ENCODE assay signal across 24 cellular contexts in the genomic region with DNA sequence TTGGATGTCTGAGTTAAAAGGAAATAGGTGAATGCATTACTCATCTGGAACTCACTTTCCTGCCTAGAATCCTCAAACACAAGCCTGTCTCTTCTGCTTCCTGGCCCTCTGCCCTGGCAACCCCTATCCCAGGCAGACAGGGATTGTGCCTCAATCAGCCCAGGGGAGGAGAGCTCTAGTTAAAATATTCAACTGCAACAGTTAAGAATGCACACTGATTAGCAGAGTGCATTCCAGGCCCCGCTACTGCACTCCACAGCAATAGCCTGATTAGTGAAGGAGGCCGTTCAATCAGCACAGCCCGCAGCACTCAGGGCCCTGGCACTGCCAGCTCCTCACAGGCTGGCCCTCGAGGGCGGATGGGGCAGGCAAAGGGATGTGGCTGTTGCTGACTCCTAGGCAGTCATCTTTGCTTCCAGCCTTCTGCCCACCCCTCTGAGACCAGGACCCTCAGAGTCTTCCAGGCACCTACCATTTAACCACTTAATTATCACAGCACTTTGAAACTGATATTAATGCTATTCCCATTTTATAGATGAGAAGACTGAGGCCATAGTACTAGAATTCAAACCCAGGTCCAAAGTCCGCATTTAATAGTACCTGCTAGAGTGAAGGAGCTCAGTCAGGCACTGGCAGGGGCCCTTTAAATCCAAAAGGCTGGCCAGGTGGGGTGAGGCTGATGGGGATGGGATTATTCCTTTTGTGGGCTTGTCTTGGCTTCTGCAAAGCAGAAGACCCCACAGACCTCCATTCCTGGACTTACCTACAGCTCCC.
A peak's percentile ranks its signal among the peaks of the same experiment; 100 is the strongest.
DNase-seq lines count a peak whose midpoint lies in the region; ATAC-seq and TF ChIP-seq lines count a peak whose summit lies in the region.
"Had no signal": no experiment of that assay in that cellular context is flagged by ENCODE, and none has a peak within 500 bp of the region (broad histone marks: within the 10 kb centered on the region; RNA-seq: fewer than 3 reads in every experiment).

No MANE protein-coding gene starts in this region.

- WGBS in heart left ventricle, 4 donors: 53 to 55% (median 55%) methylated on average over 6 of the region's 6 CpGs

- no peak overlapping the region for H3K4me3 Mint-ChIP-seq in immature natural killer cell
- H3K4me3 Mint-ChIP-seq: activated naive CD8-positive, alpha-beta T cell treated with anti-CD3 and anti-CD28 coated beads, Interleukin-2, amount 10 ng/mL, durations not matched to agents 7 days and 5 days; B cell; HFFc6; IgD-negative memory B cell had no signal

- H3K27me3 ChIP-seq in right atrium auricular region (no peaks in the 10 kb centered on the region), heart left ventricle (no peaks in the 10 kb centered on the region), SJCRH30 (0 out of 2 replicates have a peak, but pooled peaks cover 2% of the 10 kb centered on the region)
- H3K27me3 ChIP-seq: brain microvascular endothelial cell, upper lobe of left lung had no signal

- H3K9me3 ChIP-seq in right atrium auricular region (no peaks in the 10 kb centered on the region), heart left ventricle (peaks cover 0 to 3% (median 0%) of the 10 kb centered on the region in 12 donors), SJCRH30 (replicated peaks) (no peaks in the 10 kb centered on the region)
- H3K9me3 ChIP-seq: upper lobe of left lung had no signal

- H3K4me1 ChIP-seq in right atrium auricular region (peaks cover 0 to 6% of the 10 kb centered on the region in 2 donors), heart left ventricle (peaks cover 0 to 9% (median 0%) of the 10 kb centered on the region in 12 donors), SJCRH30 (no peaks in the 10 kb centered on the region)
- H3K4me1 ChIP-seq: upper lobe of left lung had no signal

- H3K36me3 ChIP-seq in right atrium auricular region: no peaks in the 10 kb centered on the region
- no peaks in the 10 kb centered on the region for H3K36me3 ChIP-seq in heart left ventricle
- no peaks in the 10 kb centered on the region for H3K36me3 ChIP-seq in SJCRH30
- H3K36me3 ChIP-seq: brain microvascular endothelial cell, upper lobe of left lung had no signal

- DNase-seq in Right ventricle myocardium inferior (ENCODE audit: missing footprints): no peak
- DNase-seq in right atrium auricular region (ENCODE audit: low spot score): no peak
- peak in 3 of 5 donors; percentile 26 to 70 (median 32) for DNase-seq in heart left ventricle
- DNase-seq in mesenteric fat pad (ENCODE audit: low spot score): peak; percentile 82
- no peak for DNase-seq in SJCRH30
- DNase-seq in NCI-H82 treated with DMSO at 0.1 percent for 48 hours (lab: John Stamatoyannopoulos, UW; ENCODE audit: unreplicated experiment): no peak
- DNase-seq in immature natural killer cell: no peak
- no peak for DNase-seq in GDM1 (lab: John Stamatoyannopoulos, UW)
- DNase-seq: activated CD4-positive, alpha-beta T cell treated with anti-CD3 and anti-CD28 coated beads, Interleukin-2, amount 50 U/mL, for 1 hour; activated naive CD8-positive, alpha-beta T cell treated with anti-CD3 and anti-CD28 coated beads, Interleukin-2, amount 10 ng/mL, durations not matched to agents 7 days and 5 days; brain microvascular endothelial cell; COR-L47; cortex of kidney; DMS79; HFFc6; NCI-H1417; NCI-H524; retina; stimulated activated CD8-positive, alpha-beta memory T cell treated with anti-CD3 and anti-CD28 coated beads, Interleukin-4, amount 100 ng/mL, for 48 hours; T-helper 9 cell had no signal

- no peak overlapping the region for H3K4me3 ChIP-seq in right atrium auricular region
- H3K4me3 ChIP-seq in heart left ventricle: no peak overlapping the region
- no peak overlapping the region for H3K4me3 ChIP-seq in SJCRH30
- H3K4me3 ChIP-seq: upper lobe of left lung had no signal

- H3K36me3 Mint-ChIP-seq in immature natural killer cell: no peaks in the 10 kb centered on the region
- H3K36me3 Mint-ChIP-seq: activated naive CD8-positive, alpha-beta T cell treated with anti-CD3 and anti-CD28 coated beads, Interleukin-2, amount 10 ng/mL, durations not matched to agents 7 days and 5 days; IgD-negative memory B cell had no signal

- peak; percentile 82 for ATAC-seq in Right ventricle myocardium inferior
- peak; percentile 70 to 92 (median 87) for ATAC-seq in heart left ventricle

- no peaks in the 10 kb centered on the region for H3K27me3 Mint-ChIP-seq in immature natural killer cell (ENCODE audit: low read depth in 3 of 3)
- H3K27me3 Mint-ChIP-seq: B cell, IgD-negative memory B cell had no signal

- intact Hi-C loops in Right ventricle myocardium inferior (cut with DNase I): no loop called here
- intact Hi-C loops in heart left ventricle (cut with DNase I): no loop called here

- H3K27ac ChIP-seq in right atrium auricular region: peak overlapping the region in 1 of 2 donors; percentile 37
- peak overlapping the region in 1 of 12 donors; percentile 26 for H3K27ac ChIP-seq in heart left ventricle
- H3K27ac ChIP-seq in SJCRH30: no peak overlapping the region
- H3K27ac ChIP-seq: brain microvascular endothelial cell, upper lobe of left lung had no signal

- H3K27ac Mint-ChIP-seq in immature natural killer cell: no peak overlapping the region
- H3K27ac Mint-ChIP-seq: activated naive CD8-positive, alpha-beta T cell treated with anti-CD3 and anti-CD28 coated beads, Interleukin-2, amount 10 ng/mL, durations not matched to agents 7 days and 5 days; activated T-helper 2 cell treated with anti-CD3 and anti-CD28 coated beads, Interferon-gamma antibody, Interleukin-2, Interleukin-4, amounts not matched to agents 10 μg/mL and 5 μg/mL and 100 μg/mL, durations not matched to agents 14 hours and 24 hours and 36 hours; B cell; HFFc6; IgD-negative memory B cell had no signal

- TF ChIP-seq CTCF in right atrium auricular region (IDR thresholded peaks at IDR 0.05) (no peak), heart left ventricle (IDR thresholded peaks at IDR 0.05) (no peak)

- no peaks in the 10 kb centered on the region for H3K4me1 Mint-ChIP-seq in immature natural killer cell
- H3K4me1 Mint-ChIP-seq: activated naive CD8-positive, alpha-beta T cell treated with anti-CD3 and anti-CD28 coated beads, Interleukin-2, amount 10 ng/mL, durations not matched to agents 7 days and 5 days; B cell; IgD-negative memory B cell had no signal

- TF ChIP-seq POLR2A in heart left ventricle (IDR thresholded peaks at IDR 0.05): no peak

- peaks cover 0 to 7% (median 0%) of the 10 kb centered on the region in 6 donors for H3K9me3 Mint-ChIP-seq in immature natural killer cell
- H3K9me3 Mint-ChIP-seq: activated naive CD8-positive, alpha-beta T cell treated with anti-CD3 and anti-CD28 coated beads, Interleukin-2, amount 10 ng/mL, durations not matched to agents 7 days and 5 days; activated T-helper 2 cell treated with anti-CD3 and anti-CD28 coated beads, Interferon-gamma antibody, Interleukin-2, Interleukin-4, amounts not matched to agents 10 μg/mL and 5 μg/mL and 100 μg/mL, durations not matched to agents 14 hours and 24 hours and 36 hours; HFFc6 had no signal

Comparison
In these comparisons a context has a peak if more than half of its experiments do, and no peak if none do; other contexts are left out.
1. DNase-seq: peak in heart left ventricle (3 of 5) and mesenteric fat pad (single experiment); none in Right ventricle myocardium inferior (single experiment), right atrium auricular region (single experiment), SJCRH30 (0 of 2), NCI-H82 treated with DMSO at 0.1 percent for 48 hours (single experiment), immature natural killer cell (0 of 3) and GDM1 (single experiment).